Comparison of ENCODE assay signal across 25 cellular contexts in genomic region chr20:1722513-1723050, GRCh38.
DNase-seq lines count a peak whose midpoint lies in the region; ATAC-seq, FAIRE-seq and TF ChIP-seq lines count a peak whose summit lies in the region.
"Had no signal": no experiment of that assay in that cellular context is flagged by ENCODE, and none has a peak within 500 bp of the region (broad histone marks: within the 10 kb centered on the region; RNA-seq: fewer than 3 reads in every experiment).

No MANE protein-coding gene starts in this region.

- H3K4ac ChIP-seq in H1 (replicated peaks; ENCODE audit: insufficient read length, low read depth, low read length): no peak overlapping the region

- H3K79me2 ChIP-seq in H1 (ENCODE audit: control insufficient read depth in 1 of 2, insufficient read depth in 2 of 2, low read length in 2 of 2): no peaks in the 10 kb centered on the region

- ATAC-seq in GM18907 (IDR thresholded peaks at IDR 0.05; ENCODE audit: unreplicated experiment): no peak
- ATAC-seq: left lobe of liver, sciatic nerve had no signal

- no peak for TF ChIP-seq POLR2A in H1 (IDR thresholded peaks at IDR 0.05; ENCODE audit: control extremely low read depth in 1 of 2, low read depth in 2 of 2, low read length in 2 of 2)

- H3K36me3 ChIP-seq in HUES6 (ENCODE audit: control insufficient read depth, insufficient read depth, low read length) (no peaks in the 10 kb centered on the region), H1 (ENCODE audit: control insufficient read depth in 2 of 4, insufficient read depth in 4 of 4, low read length in 3 of 4) (no peaks in the 10 kb centered on the region)
- H3K36me3 ChIP-seq: ascending aorta; BLaER1 treated with 17β-estradiol and CSF1 and Interleukin-3, amounts not matched to agents 10 nM and 100 nM; upper lobe of left lung had no signal

- H4K8ac ChIP-seq in H1 (ENCODE audit: extremely low read depth, insufficient read depth, low read length): no peak overlapping the region

- H3K9ac ChIP-seq in HUES6 (ENCODE audit: low read length): peak overlapping the region; percentile 10
- no peak overlapping the region for H3K9ac ChIP-seq in H1 (replicated peaks in 1 of 4; ENCODE audit: extremely low read depth in 1 of 4, low read depth in 3 of 4, low read length in 3 of 4)
- H3K9ac ChIP-seq: BLaER1 treated with 17β-estradiol and CSF1 and Interleukin-3, amounts not matched to agents 10 nM and 100 nM had no signal

- DNase-seq in GM18507 (ENCODE audit: extremely low spot score, insufficient read length, low read depth) (no peak), NOMO-1 treated with DMSO at 0.1 percent for 48 hours (lab: John Stamatoyannopoulos, UW; ENCODE audit: unreplicated experiment) (peak; percentile 84), H1 (ENCODE audit: low read depth in 1 of 2, low spot score in 2 of 2) (no peak), GM03348 (ENCODE audit: low spot score) (no peak), NCI-H524 treated with DMSO at 0.1 percent for 48 hours (lab: John Stamatoyannopoulos, UW) (no peak)
- DNase-seq: activated CD4-positive, CD25-positive, alpha-beta regulatory T cell treated with anti-CD3 and anti-CD28 coated beads, Interleukin-2, amount 50 U/mL, for 72 hours; Caco-2; caudate nucleus; DND-41; KBM-7; NCI-H1048; NCI-H1694; stimulated activated CD4-positive, alpha-beta T cell treated with anti-CD3 and anti-CD28 coated beads, Interleukin-12 subunit alpha, Interleukin-12 subunit beta, amount 100 ng/mL, for 4 hours; stimulated activated CD4-positive, alpha-beta T cell treated with anti-CD3 and anti-CD28 coated beads, Interleukin-4, amount 100 ng/mL, for 1 hour; substantia nigra; upper lobe of left lung had no signal

- no peak overlapping the region for H3K23ac ChIP-seq in H1 (ENCODE audit: insufficient read length)

- H3K56ac ChIP-seq in H1 (replicated peaks; ENCODE audit: insufficient read length, low read depth, low read length): no peak overlapping the region

- CTCF ChIA-PET in H1 (lab: Charles Lee; ENCODE audit: partially characterized antibody): interaction anchor here (0.8 to 1.5 kb wide), 5 partner anchors 9 to 41 kb away, joined by 3 to 5 read pairs (median 3); no protein-coding TSS in a partner anchor

- POLR2A ChIA-PET in H1 (lab: Charles Lee; ENCODE audit: partially characterized antibody): no interaction called here

- no peaks in the 10 kb centered on the region for H4K20me1 ChIP-seq in H1 (replicated peaks in 1 of 2; ENCODE audit: control insufficient read depth in 1 of 2, insufficient read depth in 2 of 2, low read length in 2 of 2)
- H4K20me1 ChIP-seq: BLaER1 treated with 17β-estradiol and CSF1 and Interleukin-3, amounts not matched to agents 10 nM and 100 nM had no signal

- H3K18ac ChIP-seq in H1 (ENCODE audit: extremely low read depth, low read length): no peak overlapping the region

- H2BK120ac ChIP-seq in H1 (replicated peaks; ENCODE audit: low read depth, low read length): no peak overlapping the region

- H3K4me2 ChIP-seq in H1 (ENCODE audit: insufficient read depth in 1 of 2, low read depth in 2 of 2, low read length in 2 of 2): peak overlapping the region; percentile 11 to 35; a peak in 3 of 4 replicates
- H3K4me2 ChIP-seq: BLaER1 treated with 17β-estradiol and CSF1 and Interleukin-3, amounts not matched to agents 10 nM and 100 nM had no signal

- H4K5ac ChIP-seq in H1 (ENCODE audit: insufficient read length, low read depth, low read length): no peak overlapping the region

- no peak overlapping the region for H2BK15ac ChIP-seq in H1 (ENCODE audit: low read length)

- FAIRE-seq in GM18507 (lab: Jason Lieb, UNC): peak; percentile 26
- FAIRE-seq in H1 (lab: Jason Lieb, UNC): no peak
- FAIRE-seq: endometrium had no signal

- H3K79me1 ChIP-seq in H1 (ENCODE audit: low read depth, low read length): no peaks in the 10 kb centered on the region

- peak; percentile 31 to 47; a peak in 3 of 4 replicates for TF ChIP-seq RAD21 in H1 (IDR thresholded peaks at IDR 0.05 in 1 of 2, conservative IDR thresholded peaks at IDR 0.05 in 1 of 2; ENCODE audit: low read depth in 2 of 2, low read length in 2 of 2)

- TF ChIP-seq EP300 in H1 (IDR thresholded peaks at IDR 0.05; ENCODE audit: borderline replicate concordance in 1 of 2, low read depth in 2 of 2, low read length in 2 of 2): no peak

- no peak overlapping the region for H3K14ac ChIP-seq in H1 (ENCODE audit: insufficient read length)

- TF ChIP-seq CTCF in H1 (IDR thresholded peaks at IDR 0.05; ENCODE audit: control extremely low read depth in 1 of 3, insufficient read depth in 1 of 3, low read depth in 1 of 3, low read length in 3 of 3): peak in 1 of 3 experiments; percentile 21; a peak in 1 of 4 replicates

- H4K91ac ChIP-seq in H1 (replicated peaks; ENCODE audit: insufficient read length, low read length): no peak overlapping the region

- no peaks in the 10 kb centered on the region for H3K23me2 ChIP-seq in H1 (ENCODE audit: low read depth, low read length)

- no peak overlapping the region for H2AFZ ChIP-seq in H1 (ENCODE audit: low read length)

- H2BK5ac ChIP-seq in H1 (ENCODE audit: low read depth, low read length): no peak overlapping the region

- H3K9me3 ChIP-seq in HUES6 (ENCODE audit: control insufficient read depth, insufficient read depth, low read depth, low read length) (peaks cover 23% of the 10 kb centered on the region), H1 (ENCODE audit: insufficient read depth in 2 of 2, low read depth in 1 of 2, low read length in 1 of 2) (no peaks in the 10 kb centered on the region)
- H3K9me3 ChIP-seq: ascending aorta, Caco-2 had no signal

- H2AK5ac ChIP-seq in H1 (ENCODE audit: low read depth, low read length): no peak overlapping the region

- 72% methylated on average over 2 of the region's 2 CpGs; no CpG with 5 or more reads in 1 of the 2 experiments for WGBS in H1 (ENCODE audit: extremely low coverage in 1 of 2, insufficient coverage in 1 of 2, insufficient read length in 1 of 2, insufficient replicate concordance in 2 of 2, low coverage in 1 of 2, low lambda C conversion rate in 2 of 2, missing lambda C conversion rate in 1 of 2), 2 experiments

- no peak overlapping the region for H2BK20ac ChIP-seq in H1 (ENCODE audit: low read length)

- H3K27me3 ChIP-seq in HUES6 (ENCODE audit: control insufficient read depth, insufficient read depth, low read length) (peaks cover 28% of the 10 kb centered on the region), H1 (replicated peaks in 1 of 4; ENCODE audit: control insufficient read depth in 3 of 4, extremely low read depth in 1 of 4, insufficient read depth in 3 of 4, low read length in 3 of 4) (peaks cover 0 to 40% (median 25%) of the 10 kb centered on the region in 4 experiments; a peak in 6 of 7 replicates)
- H3K27me3 ChIP-seq: ascending aorta; BLaER1 treated with 17β-estradiol and CSF1 and Interleukin-3, amounts not matched to agents 10 nM and 100 nM; upper lobe of left lung had no signal

- H3K4me3 ChIP-seq in HUES6 (ENCODE audit: low read depth, low read length) (peak overlapping the region; percentile 2; the same call in 1 of the 2 replicates), H1 (ENCODE audit: extremely low read depth in 1 of 4, insufficient read depth in 2 of 4, low read depth in 3 of 4, low read length in 4 of 4) (peak overlapping the region in 1 of 4 experiments; percentile 8; a peak in 1 of 8 replicates)
- H3K4me3 ChIP-seq: ascending aorta; BLaER1 treated with 17β-estradiol and CSF1 and Interleukin-3, amounts not matched to agents 10 nM and 100 nM; SK-N-MC; upper lobe of left lung had no signal

- H3K27ac ChIP-seq in HUES6 (ENCODE audit: low read depth, low read length) (no peak overlapping the region), H1 (ENCODE audit: low read depth, low read length) (no peak overlapping the region)
- H3K27ac ChIP-seq: ascending aorta; BLaER1 treated with 17β-estradiol and CSF1 and Interleukin-3, amounts not matched to agents 10 nM and 100 nM; RWPE1; SK-N-MC; upper lobe of left lung had no signal

- no peak overlapping the region for H2BK12ac ChIP-seq in H1 (ENCODE audit: low read depth, low read length)

- H3K4me1 ChIP-seq in HUES6 (ENCODE audit: control insufficient read depth, insufficient read depth, low read length) (peaks cover 16% of the 10 kb centered on the region), H1 (replicated peaks in 1 of 4; ENCODE audit: control insufficient read depth in 3 of 4, insufficient read depth in 4 of 4, low read length in 3 of 4) (peaks cover 3 to 15% (median 11%) of the 10 kb centered on the region in 4 experiments; a peak in 6 of 7 replicates)
- H3K4me1 ChIP-seq: ascending aorta; BLaER1 treated with 17β-estradiol and CSF1 and Interleukin-3, amounts not matched to agents 10 nM and 100 nM; Caco-2; upper lobe of left lung had no signal

TF ChIP-seq in H1, 55 proteins besides CTCF, POLR2A, EP300 and RAD21 (continues in another document):
- no peak for TF ChIP-seq SUZ12 (IDR thresholded peaks at IDR 0.05; ENCODE audit: low read length)
- TF ChIP-seq E2F6 (IDR thresholded peaks at IDR 0.05): no peak
- TF ChIP-seq CTBP2 (IDR thresholded peaks at IDR 0.05; ENCODE audit: borderline replicate concordance, insufficient read depth, insufficient read length, low read length): no peak
- TF ChIP-seq KDM1A (IDR thresholded peaks at IDR 0.05; ENCODE audit: borderline replicate concordance, low read length): 0 out of 2 replicates have a peak, but pooled peaks have one; percentile 0
- TF ChIP-seq CBX5 (IDR thresholded peaks at IDR 0.05; ENCODE audit: low read depth, low read length): no peak
- TF ChIP-seq RNF2 (IDR thresholded peaks at IDR 0.05; ENCODE audit: borderline replicate concordance, low read depth, low read length, missing control alignments, poor library complexity, severe bottlenecking): no peak
- no peak for TF ChIP-seq GABPA (IDR thresholded peaks at IDR 0.05; ENCODE audit: borderline replicate concordance, insufficient read depth, low read length)
- TF ChIP-seq NRF1 (IDR thresholded peaks at IDR 0.05; ENCODE audit: low read depth, low read length): no peak
- no peak for TF ChIP-seq TBP (IDR thresholded peaks at IDR 0.05; ENCODE audit: low read depth, low read length)
- TF ChIP-seq RFX5 (IDR thresholded peaks at IDR 0.05; ENCODE audit: borderline replicate concordance, low read depth, low read length): no peak
- no peak for TF ChIP-seq EGR1 (IDR thresholded peaks at IDR 0.05; ENCODE audit: borderline replicate concordance, low read depth, low read length)
- no peak for TF ChIP-seq CEBPB (IDR thresholded peaks at IDR 0.05; ENCODE audit: low read depth, low read length)
- no peak for TF ChIP-seq RXRA (IDR thresholded peaks at IDR 0.05; ENCODE audit: insufficient read depth, low read depth, low read length)
- TF ChIP-seq HDAC6 (IDR thresholded peaks at IDR 0.05; ENCODE audit: low read depth, low read length): no peak
